In the genomic region with DNA sequence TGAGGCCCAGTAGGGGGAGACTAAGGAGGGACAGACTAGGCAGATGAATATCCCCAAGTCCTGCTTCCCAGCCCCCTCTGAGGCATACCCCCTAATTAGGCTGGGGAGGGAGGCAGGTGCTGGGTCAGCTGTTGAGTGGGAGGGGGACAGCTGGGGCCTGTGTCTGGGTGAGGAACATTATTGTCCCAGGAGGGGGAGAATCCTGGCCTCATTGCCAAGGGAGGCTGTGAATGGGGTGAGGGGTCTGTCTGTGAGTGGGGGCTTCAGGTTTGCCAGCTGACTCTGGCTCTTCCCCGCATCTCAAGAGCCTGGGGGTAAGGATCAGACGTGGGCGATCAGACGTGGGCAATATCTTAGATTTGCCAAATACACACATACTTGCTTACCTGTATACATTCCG, we compare ENCODE assay signal across 19 cellular contexts. TPM values are rescaled to one million over a fixed set of nuclear protein-coding genes. Genes with fewer than 3 reads are reported as not detected.
DNase-seq lines count a peak whose midpoint lies in the region; ATAC-seq and TF ChIP-seq lines count a peak whose summit lies in the region.
"Had no signal": no experiment of that assay in that cellular context is flagged by ENCODE, and none has a peak within 500 bp of the region (broad histone marks: within the 10 kb centered on the region; RNA-seq: fewer than 3 reads in every experiment).

No MANE protein-coding gene starts in this region.

- peaks cover 60% of the 10 kb centered on the region for H3K79me2 ChIP-seq in SK-N-SH (ENCODE audit: insufficient read depth)

- 91% methylated on average over 4 of the region's 5 CpGs for WGBS in SK-N-SH (ENCODE audit: low lambda C conversion rate)

- DNase-seq in SK-N-SH = no peak
- peak; percentile 76 for DNase-seq in NCI-H146 (lab: John Stamatoyannopoulos, UW)
- no peak for DNase-seq in epithelial cell of esophagus (ENCODE audit: low read depth)
- peak; percentile 20 for DNase-seq in stimulated activated CD8-positive, alpha-beta memory T cell treated with anti-CD3 and anti-CD28 coated beads, Interleukin-4, amount 100 ng/mL, for 48 hours
- no peak for DNase-seq in SHP77 treated with DMSO at 0.1 percent for 48 hours (lab: John Stamatoyannopoulos, UW)
- DNase-seq in activated T-cell treated with anti-CD3 and anti-CD28 coated beads, Interleukin-2, amount 50 U/mL, for 4 hours = no peak
- no peak for DNase-seq in 8988T
- DNase-seq: ACHN; activated CD4-positive, alpha-beta T cell treated with anti-CD3 and anti-CD28 coated beads, Interleukin-2, amount 50 U/mL, for 4 hours; colonic mucosa; HCEC 1CT; immature natural killer cell; naive B cell; T-helper 2 cell; transverse colon had no signal

- CTCF ChIA-PET in SK-N-SH (lab: Yijun Ruan, JAX) = interaction anchor here (0.7 to 9.1 kb wide), 7 partner anchors 10 to 207 kb away, joined by 3 to 73 read pairs (median 5); a partner anchor contains a TSS

- 0 out of 4 replicates have a peak overlapping the region, but pooled peaks of 1 of the 2 experiments have one; percentile 43 for H3K27ac ChIP-seq in SK-N-SH (ENCODE audit: low read depth in 2 of 2, low read length in 1 of 2)
- H3K27ac ChIP-seq: colonic mucosa, transverse colon had no signal

- H3K4me3 Mint-ChIP-seq in activated T-cell treated with anti-CD3 and anti-CD28 coated beads, Interleukin-2, amount 50 U/mL, for 4 hours = no peak overlapping the region

- TF ChIP-seq EP300 in SK-N-SH (IDR thresholded peaks at IDR 0.05; ENCODE audit: borderline replicate concordance in 1 of 2, low read depth in 1 of 2, low read length in 1 of 2) = no peak

- H3K4me1 Mint-ChIP-seq in activated T-cell treated with anti-CD3 and anti-CD28 coated beads, Interleukin-2, amount 50 U/mL, for 4 hours (ENCODE audit: low read depth) = peaks cover 25% of the 10 kb centered on the region

- H3K36me3 ChIP-seq in SK-N-SH (replicated peaks in 1 of 2; ENCODE audit: control insufficient read depth in 1 of 2, insufficient read depth in 2 of 2, low read length in 1 of 2) = peaks cover 48 to 54% of the 10 kb centered on the region in 2 experiments

- no peaks in the 10 kb centered on the region for H3K27me3 ChIP-seq in SK-N-SH (ENCODE audit: insufficient read depth)
- H3K27me3 ChIP-seq: colonic mucosa, transverse colon had no signal

- no peaks in the 10 kb centered on the region for H3K9me2 ChIP-seq in SK-N-SH

- no peaks in the 10 kb centered on the region for H3K9me3 ChIP-seq in SK-N-SH
- H3K9me3 ChIP-seq: colonic mucosa, transverse colon had no signal

- no peaks in the 10 kb centered on the region for H3K9me3 Mint-ChIP-seq in activated T-cell treated with anti-CD3 and anti-CD28 coated beads, Interleukin-2, amount 50 U/mL, for 4 hours
- H3K9me3 Mint-ChIP-seq: activated naive CD4-positive, alpha-beta T cell treated with anti-CD3 and anti-CD28 coated beads, Interleukin-2, amount 50 U/mL, for 72 hours; immature natural killer cell; naive B cell had no signal

- no peak overlapping the region for H3K9ac ChIP-seq in SK-N-SH

- peak overlapping the region; percentile 100; the same call in 1 of the 2 replicates for H3K4me2 ChIP-seq in SK-N-SH

- no peak for TF ChIP-seq RAD21 in SK-N-SH (IDR thresholded peaks at IDR 0.05; ENCODE audit: low read length)

- H3K4me3 ChIP-seq in SK-N-SH (ENCODE audit: low read depth in 2 of 2, low read length in 1 of 2) (no peak overlapping the region; a peak in 1 of 4 replicates), epithelial cell of esophagus (ENCODE audit: low read length) (no peak overlapping the region)
- H3K4me3 ChIP-seq: colonic mucosa, skin epidermis, transverse colon had no signal

- no peak overlapping the region for H2AFZ ChIP-seq in SK-N-SH (ENCODE audit: low read depth)

- no peaks in the 10 kb centered on the region for H3K27me3 Mint-ChIP-seq in activated T-cell treated with anti-CD3 and anti-CD28 coated beads, Interleukin-2, amount 50 U/mL, for 4 hours (ENCODE audit: low read depth)
- H3K27me3 Mint-ChIP-seq: naive B cell had no signal

- H4K20me1 ChIP-seq in SK-N-SH (ENCODE audit: insufficient read depth) = peaks cover 49% of the 10 kb centered on the region

- peaks cover 5 to 34% of the 10 kb centered on the region in 2 experiments; a peak in 3 of 4 replicates for H3K4me1 ChIP-seq in SK-N-SH (ENCODE audit: control insufficient read depth in 1 of 2, insufficient read depth in 2 of 2, low read depth in 1 of 2, low read length in 1 of 2)
- H3K4me1 ChIP-seq: colonic mucosa had no signal

- peaks cover 6% of the 10 kb centered on the region for H3K36me3 Mint-ChIP-seq in activated T-cell treated with anti-CD3 and anti-CD28 coated beads, Interleukin-2, amount 50 U/mL, for 4 hours (ENCODE audit: insufficient read depth)

- ATAC-seq in SK-N-SH treated with all-trans-retinoic acid at 6 μM for 48 hours = no peak
- no peak for ATAC-seq in activated T-cell treated with anti-CD3 and anti-CD28 coated beads, Interleukin-2, amount 50 U/mL, for 4 hours
- ATAC-seq: activated naive CD4-positive, alpha-beta T cell treated with anti-CD3 and anti-CD28 coated beads, Interleukin-2, amount 50 U/mL, for 72 hours had no signal

- POLR2A ChIA-PET in SK-N-SH (lab: Yijun Ruan, JAX) = interaction anchor here (2.2 to 8.7 kb wide), 2 partner anchors 10 to 204 kb away, joined by 6 to 131 read pairs; no protein-coding TSS in a partner anchor

- TF ChIP-seq CTCF in SK-N-SH (IDR thresholded peaks at IDR 0.05) (no peak), epithelial cell of esophagus (IDR thresholded peaks at IDR 0.05; ENCODE audit: insufficient read depth, low read depth, low read length, missing control alignments) (peak; percentile 3)

- peaks cover 3% of the 10 kb centered on the region for H3F3A ChIP-seq in SK-N-SH (replicated peaks; ENCODE audit: insufficient read depth)

TF ChIP-seq in SK-N-SH, 30 proteins besides CTCF, POLR2A, EP300 and RAD21:
- TF ChIP-seq, protein P1, sequence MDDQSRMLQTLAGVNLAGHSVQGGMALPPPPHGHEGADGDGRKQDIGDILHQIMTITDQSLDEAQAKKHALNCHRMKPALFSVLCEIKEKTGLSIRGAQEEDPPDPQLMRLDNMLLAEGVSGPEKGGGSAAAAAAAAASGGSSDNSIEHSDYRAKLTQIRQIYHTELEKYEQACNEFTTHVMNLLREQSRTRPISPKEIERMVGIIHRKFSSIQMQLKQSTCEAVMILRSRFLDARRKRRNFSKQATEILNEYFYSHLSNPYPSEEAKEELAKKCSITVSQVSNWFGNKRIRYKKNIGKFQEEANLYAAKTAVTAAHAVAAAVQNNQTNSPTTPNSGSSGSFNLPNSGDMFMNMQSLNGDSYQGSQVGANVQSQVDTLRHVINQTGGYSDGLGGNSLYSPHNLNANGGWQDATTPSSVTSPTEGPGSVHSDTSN (IDR thresholded peaks at IDR 0.05) = no peak
- TF ChIP-seq JUND (IDR thresholded peaks at IDR 0.05) = no peak
- no peak for TF ChIP-seq TCF12 (IDR thresholded peaks at IDR 0.05)
- no peak for TF ChIP-seq TEAD4 (IDR thresholded peaks at IDR 0.05; ENCODE audit: borderline replicate concordance, insufficient read depth)
- no peak for TF ChIP-seq FOSL2 (IDR thresholded peaks at IDR 0.05; ENCODE audit: borderline replicate concordance, low read depth)
- TF ChIP-seq POLR2AphosphoS5 (IDR thresholded peaks at IDR 0.05; ENCODE audit: low read depth, low read length) = no peak

TF ChIP-seq in SK-N-SH treated with all-trans-retinoic acid at 6 μM for 48 hours, 23 proteins besides CTCF, POLR2A, EP300 and RAD21 (continues in another document):
- TF ChIP-seq ZC3H10 (CRISPR knock-in tag; IDR thresholded peaks at IDR 0.05) = no peak
- no peak for TF ChIP-seq ZNF8 (CRISPR knock-in tag; IDR thresholded peaks at IDR 0.05)
- TF ChIP-seq RARB (CRISPR knock-in tag; IDR thresholded peaks at IDR 0.05) = no peak
- TF ChIP-seq GLIS3 (CRISPR knock-in tag; IDR thresholded peaks at IDR 0.05) = no peak
- TF ChIP-seq ISL1 (CRISPR knock-in tag; IDR thresholded peaks at IDR 0.05) = no peak
- TF ChIP-seq ARNTL (CRISPR knock-in tag; IDR thresholded peaks at IDR 0.05; ENCODE audit: borderline replicate concordance, low read depth) = no peak
- TF ChIP-seq ESRRG (CRISPR knock-in tag; IDR thresholded peaks at IDR 0.05) = no peak
- TF ChIP-seq ZFP30 (CRISPR knock-in tag; IDR thresholded peaks at IDR 0.05) = no peak
- no peak for TF ChIP-seq ZNF565 (CRISPR knock-in tag; conservative IDR thresholded peaks at IDR 0.05; ENCODE audit: low read depth)
- TF ChIP-seq, protein P2, sequence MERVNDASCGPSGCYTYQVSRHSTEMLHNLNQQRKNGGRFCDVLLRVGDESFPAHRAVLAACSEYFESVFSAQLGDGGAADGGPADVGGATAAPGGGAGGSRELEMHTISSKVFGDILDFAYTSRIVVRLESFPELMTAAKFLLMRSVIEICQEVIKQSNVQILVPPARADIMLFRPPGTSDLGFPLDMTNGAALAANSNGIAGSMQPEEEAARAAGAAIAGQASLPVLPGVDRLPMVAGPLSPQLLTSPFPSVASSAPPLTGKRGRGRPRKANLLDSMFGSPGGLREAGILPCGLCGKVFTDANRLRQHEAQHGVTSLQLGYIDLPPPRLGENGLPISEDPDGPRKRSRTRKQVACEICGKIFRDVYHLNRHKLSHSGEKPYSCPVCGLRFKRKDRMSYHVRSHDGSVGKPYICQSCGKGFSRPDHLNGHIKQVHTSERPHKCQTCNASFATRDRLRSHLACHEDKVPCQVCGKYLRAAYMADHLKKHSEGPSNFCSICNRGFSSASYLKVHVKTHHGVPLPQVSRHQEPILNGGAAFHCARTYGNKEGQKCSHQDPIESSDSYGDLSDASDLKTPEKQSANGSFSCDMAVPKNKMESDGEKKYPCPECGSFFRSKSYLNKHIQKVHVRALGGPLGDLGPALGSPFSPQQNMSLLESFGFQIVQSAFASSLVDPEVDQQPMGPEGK (CRISPR knock-in tag; IDR thresholded peaks at IDR 0.05; ENCODE audit: borderline replicate concordance) = no peak

RNA-seq across cellular contexts. Expression of a gene that starts 2.1 kb away (rescaled TPM):
- polyA plus RNA-seq in SK-N-SH (2012; rRNA removed) = 123 and 138 TPM in 2 replicates
- polyA plus RNA-seq in SK-N-SH (2012; cell fraction: cytosol; rRNA removed) = 26.6 and 41.4 TPM in 2 replicates
- 712 and 808 TPM in 2 replicates for polyA plus RNA-seq in SK-N-SH (2012; cell fraction: nucleus; rRNA removed)
- total RNA-seq in activated T-cell treated with anti-CD3 and anti-CD28 coated beads, Interleukin-2, amount 50 U/mL, for 4 hours = 10 to 100 TPM; 69.5 to 90.2 (median 79.5) TPM

RNA-seq across cellular contexts. Expression of a gene that starts 10.1 kb away (rescaled TPM):
- polyA plus RNA-seq in SK-N-SH (2012; rRNA removed) = not detected in 2 replicates
- polyA plus RNA-seq in SK-N-SH (2012; cell fraction: cytosol; rRNA removed) = not detected in 2 replicates
- not detected in 2 replicates for polyA plus RNA-seq in SK-N-SH (2012; cell fraction: nucleus; rRNA removed)
- total RNA-seq in activated T-cell treated with anti-CD3 and anti-CD28 coated beads, Interleukin-2, amount 50 U/mL, for 4 hours = not detected
- total RNA-seq: activated naive CD4-positive, alpha-beta T cell treated with anti-CD3 and anti-CD28 coated beads, Interleukin-2, amount 50 U/mL, for 72 hours; Daoy had no signal

RNA-seq across cellular contexts. Expression of a gene that starts 17.3 kb away (rescaled TPM):
- polyA plus RNA-seq in SK-N-SH (2012; rRNA removed) = 65.0 and 75.6 TPM in 2 replicates
- polyA plus RNA-seq in SK-N-SH (2012; cell fraction: cytosol; rRNA removed) = 38.6 and 72.8 TPM in 2 replicates
- polyA plus RNA-seq in SK-N-SH (2012; cell fraction: nucleus; rRNA removed) = 47.3 and 62.5 TPM in 2 replicates
- total RNA-seq in activated T-cell treated with anti-CD3 and anti-CD28 coated beads, Interleukin-2, amount 50 U/mL, for 4 hours = not detected
- total RNA-seq: activated naive CD4-positive, alpha-beta T cell treated with anti-CD3 and anti-CD28 coated beads, Interleukin-2, amount 50 U/mL, for 72 hours; Daoy had no signal
- polyA plus RNA-seq: immature natural killer cell had no signal

RNA-seq across cellular contexts. Expression of a gene that starts 34.8 kb away (rescaled TPM):
- polyA plus RNA-seq in SK-N-SH (2012; rRNA removed) = 0.26 TPM in 1 of 2 replicates, not detected in the other
- 0.08 and 0.14 TPM in 2 replicates for polyA plus RNA-seq in SK-N-SH (2012; cell fraction: cytosol; rRNA removed)
- polyA plus RNA-seq in SK-N-SH (2012; cell fraction: nucleus; rRNA removed) = 0.05 and 0.15 TPM in 2 replicates
- under 1 TPM in 2 of 3 donors, not detected in 1; 0.20 to 0.24 TPM for total RNA-seq in activated T-cell treated with anti-CD3 and anti-CD28 coated beads, Interleukin-2, amount 50 U/mL, for 4 hours
- total RNA-seq: activated naive CD4-positive, alpha-beta T cell treated with anti-CD3 and anti-CD28 coated beads, Interleukin-2, amount 50 U/mL, for 72 hours; Daoy; transverse colon had no signal
- polyA plus RNA-seq: immature natural killer cell had no signal

Comparison
In these comparisons a context has a peak if more than half of its experiments do, and no peak if none do; other contexts are left out.
1. DNase-seq: peak in NCI-H146 (single experiment) and stimulated activated CD8-positive, alpha-beta memory T cell treated with anti-CD3 and anti-CD28 coated beads, Interleukin-4, amount 100 ng/mL, for 48 hours (single experiment); none in SK-N-SH (single experiment), epithelial cell of esophagus (single experiment), SHP77 treated with DMSO at 0.1 percent for 48 hours (single experiment), activated T-cell treated with anti-CD3 and anti-CD28 coated beads, Interleukin-2, amount 50 U/mL, for 4 hours (single experiment) and 8988T (single experiment).